Comparison of ENCODE assay signal across 9 cellular contexts in the genomic region with DNA sequence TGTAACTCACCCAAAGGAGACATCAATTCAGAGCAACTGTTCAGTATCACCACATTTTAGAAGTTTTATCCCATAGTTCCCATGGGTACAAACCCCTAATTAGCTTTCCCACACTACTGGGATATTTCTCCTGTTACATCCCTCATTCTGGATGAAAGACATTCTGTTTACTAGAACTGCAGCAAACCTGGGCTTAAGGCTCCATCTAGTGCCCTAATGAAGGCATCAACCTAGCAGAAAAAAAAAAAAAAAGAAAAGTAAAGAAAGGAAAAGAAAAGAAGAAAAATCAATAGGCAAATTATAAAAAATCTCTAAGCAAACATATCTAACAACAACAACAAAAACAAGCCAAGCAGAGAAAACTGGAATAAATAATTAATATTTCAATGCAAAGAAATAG.
DNase-seq lines count a peak whose midpoint lies in the region; ATAC-seq and TF ChIP-seq lines count a peak whose summit lies in the region.
"Had no signal": no experiment of that assay in that cellular context is flagged by ENCODE, and none has a peak within 500 bp of the region (broad histone marks: within the 10 kb centered on the region; RNA-seq: fewer than 3 reads in every experiment).

No MANE protein-coding gene starts in this region.

- H3K27ac ChIP-seq in brain microvascular endothelial cell = no peak overlapping the region

- DNase-seq in GM06990 (ENCODE audit: extremely low read depth, insufficient read length) = no peak
- peak; percentile 3 for DNase-seq in NAMALWA (ENCODE audit: low spot score)
- DNase-seq in brain microvascular endothelial cell = peak; percentile 11
- DNase-seq in mesothelial cell of epicardium (ENCODE audit: low spot score in 2 of 2, unreplicated experiment in 2 of 2) = no peak
- no peak for DNase-seq in NCI-H146 treated with DMSO at 0.1 percent for 48 hours (lab: John Stamatoyannopoulos, UW; ENCODE audit: unreplicated experiment)
- DNase-seq in activated naive CD4-positive, alpha-beta T cell treated with anti-CD3 and anti-CD28 coated beads, Interleukin-2, amount 10 ng/mL, durations not matched to agents 7 days and 5 days = no peak
- DNase-seq in effector memory CD8-positive, alpha-beta T cell = no peak
- no peak for DNase-seq in activated naive CD4-positive, alpha-beta T cell treated with anti-CD3 and anti-CD28 coated beads, Interleukin-2, amount 50 U/mL, for 72 hours (ENCODE audit: low spot score in 2 of 2)
- DNase-seq: stimulated activated naive CD8-positive, alpha-beta T cell treated with anti-CD3 and anti-CD28 coated beads, Interleukin-15, amount 100 ng/mL, for 72 hours had no signal

- no peaks in the 10 kb centered on the region for H3K36me3 ChIP-seq in GM06990 (ENCODE audit: control insufficient read depth, insufficient read depth, low read length)
- no peaks in the 10 kb centered on the region for H3K36me3 ChIP-seq in brain microvascular endothelial cell (replicated peaks)

- peak overlapping the region; percentile 65 for H3K4me3 Mint-ChIP-seq in mesothelial cell of epicardium
- no peak overlapping the region for H3K4me3 Mint-ChIP-seq in activated naive CD4-positive, alpha-beta T cell treated with anti-CD3 and anti-CD28 coated beads, Interleukin-2, amount 10 ng/mL, durations not matched to agents 7 days and 5 days
- no peak overlapping the region for H3K4me3 Mint-ChIP-seq in effector memory CD8-positive, alpha-beta T cell
- H3K4me3 Mint-ChIP-seq: stimulated activated naive CD8-positive, alpha-beta T cell treated with anti-CD3 and anti-CD28 coated beads, Interleukin-15, amount 100 ng/mL, for 72 hours had no signal

- no peak overlapping the region for H3K27ac Mint-ChIP-seq in mesothelial cell of epicardium
- H3K27ac Mint-ChIP-seq in activated naive CD4-positive, alpha-beta T cell treated with anti-CD3 and anti-CD28 coated beads, Interleukin-2, amount 10 ng/mL, durations not matched to agents 7 days and 5 days = no peak overlapping the region
- no peak overlapping the region for H3K27ac Mint-ChIP-seq in effector memory CD8-positive, alpha-beta T cell
- no peak overlapping the region for H3K27ac Mint-ChIP-seq in activated naive CD4-positive, alpha-beta T cell treated with anti-CD3 and anti-CD28 coated beads, Interleukin-2, amount 50 U/mL, for 72 hours
- H3K27ac Mint-ChIP-seq: stimulated activated naive CD8-positive, alpha-beta T cell treated with anti-CD3 and anti-CD28 coated beads, Interleukin-15, amount 100 ng/mL, for 72 hours had no signal

- H3K36me3 Mint-ChIP-seq in mesothelial cell of epicardium = no peaks in the 10 kb centered on the region
- no peaks in the 10 kb centered on the region for H3K36me3 Mint-ChIP-seq in activated naive CD4-positive, alpha-beta T cell treated with anti-CD3 and anti-CD28 coated beads, Interleukin-2, amount 10 ng/mL, durations not matched to agents 7 days and 5 days
- no peaks in the 10 kb centered on the region for H3K36me3 Mint-ChIP-seq in effector memory CD8-positive, alpha-beta T cell (ENCODE audit: insufficient read depth)
- no peaks in the 10 kb centered on the region for H3K36me3 Mint-ChIP-seq in activated naive CD4-positive, alpha-beta T cell treated with anti-CD3 and anti-CD28 coated beads, Interleukin-2, amount 50 U/mL, for 72 hours

- ATAC-seq in effector memory CD8-positive, alpha-beta T cell (replicated peaks) = no peak
- no peak for ATAC-seq in activated naive CD4-positive, alpha-beta T cell treated with anti-CD3 and anti-CD28 coated beads, Interleukin-2, amount 50 U/mL, for 72 hours
- ATAC-seq: stimulated activated naive CD8-positive, alpha-beta T cell treated with anti-CD3 and anti-CD28 coated beads, Interleukin-15, amount 100 ng/mL, for 72 hours had no signal

- H3K4me1 Mint-ChIP-seq in mesothelial cell of epicardium = peaks cover 6% of the 10 kb centered on the region
- no peaks in the 10 kb centered on the region for H3K4me1 Mint-ChIP-seq in activated naive CD4-positive, alpha-beta T cell treated with anti-CD3 and anti-CD28 coated beads, Interleukin-2, amount 10 ng/mL, durations not matched to agents 7 days and 5 days
- H3K4me1 Mint-ChIP-seq in effector memory CD8-positive, alpha-beta T cell (ENCODE audit: low read depth in 2 of 2) = no peaks in the 10 kb centered on the region
- H3K4me1 Mint-ChIP-seq: stimulated activated naive CD8-positive, alpha-beta T cell treated with anti-CD3 and anti-CD28 coated beads, Interleukin-15, amount 100 ng/mL, for 72 hours had no signal

- peak; percentile 15 for TF ChIP-seq CTCF in GM06990 (IDR thresholded peaks at IDR 0.05; ENCODE audit: insufficient read depth, low read length, poor library complexity, severe bottlenecking)
- TF ChIP-seq CTCF in brain microvascular endothelial cell (IDR thresholded peaks at IDR 0.05; ENCODE audit: low read depth, low read length, missing control alignments) = peak; percentile 29
- peak; percentile 53 for TF ChIP-seq CTCF in mesothelial cell of epicardium (IDR thresholded peaks at IDR 0.05; ENCODE audit: unreplicated experiment)

- CTCF ChIA-PET in activated naive CD4-positive, alpha-beta T cell treated with anti-CD3 and anti-CD28 coated beads, Interleukin-2, amount 10 ng/mL, durations not matched to agents 7 days and 5 days (lab: Charles Lee) = no interaction called here

- no peaks in the 10 kb centered on the region for H3K27me3 ChIP-seq in GM06990 (replicated peaks; ENCODE audit: control insufficient read depth, insufficient read depth, low read length)
- no peaks in the 10 kb centered on the region for H3K27me3 ChIP-seq in brain microvascular endothelial cell (replicated peaks)

- in situ Hi-C loops in brain microvascular endothelial cell (cut with HindIII; ENCODE audit: low pct_ligation_motif_present, low sequenced_read_pairs) = no loop called here

- no peak overlapping the region for H3K4me3 ChIP-seq in GM06990 (replicated peaks; ENCODE audit: low read depth, low read length)
- no peak overlapping the region for H3K4me3 ChIP-seq in brain microvascular endothelial cell (ENCODE audit: low read depth, low read length)

- H3K27me3 Mint-ChIP-seq in mesothelial cell of epicardium (ENCODE audit: low read depth) = no peaks in the 10 kb centered on the region
- H3K27me3 Mint-ChIP-seq in activated naive CD4-positive, alpha-beta T cell treated with anti-CD3 and anti-CD28 coated beads, Interleukin-2, amount 10 ng/mL, durations not matched to agents 7 days and 5 days = no peaks in the 10 kb centered on the region
- H3K27me3 Mint-ChIP-seq in effector memory CD8-positive, alpha-beta T cell = no peaks in the 10 kb centered on the region
- H3K27me3 Mint-ChIP-seq: stimulated activated naive CD8-positive, alpha-beta T cell treated with anti-CD3 and anti-CD28 coated beads, Interleukin-15, amount 100 ng/mL, for 72 hours had no signal

- peaks cover 20% of the 10 kb centered on the region for H3K9me3 Mint-ChIP-seq in mesothelial cell of epicardium
- H3K9me3 Mint-ChIP-seq in activated naive CD4-positive, alpha-beta T cell treated with anti-CD3 and anti-CD28 coated beads, Interleukin-2, amount 10 ng/mL, durations not matched to agents 7 days and 5 days = no peaks in the 10 kb centered on the region
- no peaks in the 10 kb centered on the region for H3K9me3 Mint-ChIP-seq in effector memory CD8-positive, alpha-beta T cell
- no peaks in the 10 kb centered on the region for H3K9me3 Mint-ChIP-seq in activated naive CD4-positive, alpha-beta T cell treated with anti-CD3 and anti-CD28 coated beads, Interleukin-2, amount 50 U/mL, for 72 hours
- H3K9me3 Mint-ChIP-seq: stimulated activated naive CD8-positive, alpha-beta T cell treated with anti-CD3 and anti-CD28 coated beads, Interleukin-15, amount 100 ng/mL, for 72 hours had no signal

Comparison
In these comparisons a context has a peak if more than half of its experiments do, and no peak if none do; other contexts are left out.
1. DNase-seq: peak in NAMALWA (single experiment) and brain microvascular endothelial cell (single experiment); none in GM06990 (single experiment), mesothelial cell of epicardium (0 of 2), NCI-H146 treated with DMSO at 0.1 percent for 48 hours (single experiment), activated naive CD4-positive, alpha-beta T cell treated with anti-CD3 and anti-CD28 coated beads, Interleukin-2, amount 10 ng/mL, durations not matched to agents 7 days and 5 days (single experiment), effector memory CD8-positive, alpha-beta T cell (0 of 3) and activated naive CD4-positive, alpha-beta T cell treated with anti-CD3 and anti-CD28 coated beads, Interleukin-2, amount 50 U/mL, for 72 hours (0 of 2).
2. Peak in every context shown above with its lines, with median percentiles within 50 percentile points of each other: CTCF ChIP-seq.